In the genomic region with DNA sequence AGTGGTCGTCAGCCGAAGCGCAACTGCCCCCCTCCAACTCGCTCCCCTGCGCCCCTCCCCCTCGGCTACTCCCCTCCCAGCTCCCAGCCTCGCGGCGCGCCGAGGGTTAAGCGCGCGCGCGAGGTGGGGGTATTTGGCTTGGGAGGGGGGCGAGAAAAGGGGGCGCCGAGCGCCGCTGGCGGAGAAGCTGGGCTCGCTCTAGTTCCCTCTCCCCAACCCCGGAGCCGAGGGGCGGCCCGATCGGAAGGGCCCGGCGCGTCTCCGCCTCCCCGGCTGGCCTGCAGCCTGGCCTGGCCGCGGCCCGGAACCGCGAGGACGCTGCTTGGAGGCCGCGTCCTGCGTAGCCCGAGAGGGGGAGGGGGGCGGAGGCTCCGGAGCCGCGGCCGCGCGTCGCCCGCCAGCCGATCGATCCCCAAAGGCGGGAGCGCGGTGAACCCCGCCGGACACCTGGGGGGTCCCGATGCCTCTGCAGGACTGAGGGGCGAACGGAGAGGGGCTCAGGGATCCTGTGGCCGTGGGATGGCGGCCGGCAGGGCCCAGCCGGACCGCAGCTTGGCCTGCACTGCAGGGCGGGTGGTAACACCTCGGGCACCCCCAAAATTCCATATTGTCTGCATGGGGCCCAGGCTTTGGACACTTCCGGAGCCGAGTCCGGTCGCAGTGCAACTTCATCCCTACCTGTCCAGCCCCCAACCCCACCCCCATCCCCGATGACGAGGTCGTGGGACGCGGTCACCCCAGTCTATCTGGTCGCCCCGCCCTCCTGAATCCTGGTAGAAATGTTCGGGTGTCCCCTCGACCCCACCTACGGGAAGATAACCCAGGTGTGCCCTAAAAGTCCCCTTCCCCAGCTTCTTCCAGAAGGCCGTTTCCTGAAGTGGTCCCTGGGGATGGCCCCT, we compare ENCODE assay signal across 8 cellular contexts. TPM values are rescaled to one million over a fixed set of nuclear protein-coding genes. Genes with fewer than 3 reads are reported as not detected.
A peak's percentile ranks its signal among the peaks of the same experiment; 100 is the strongest.
DNase-seq lines count a peak whose midpoint lies in the region; ATAC-seq and TF ChIP-seq lines count a peak whose summit lies in the region.

No MANE protein-coding gene starts in this region.

- peaks cover 52% of the 10 kb centered on the region for H3K27me3 Mint-ChIP-seq in T-helper 2 cell treated with Interferon-gamma antibody and Interleukin-4, amounts not matched to agents 5 μg/mL and 100 μg/mL, for 36 hours (ENCODE audit: low read depth)
- H3K27me3 Mint-ChIP-seq in endodermal cell (ENCODE audit: insufficient read depth) (peaks cover 84% of the 10 kb centered on the region), mesothelial cell of epicardium (ENCODE audit: low read depth) (peaks cover 44% of the 10 kb centered on the region)

- TF ChIP-seq CTCF in Panc1 (IDR thresholded peaks at IDR 0.05) (no peak), endodermal cell (conservative IDR thresholded peaks at IDR 0.05) (no peak), mesothelial cell of epicardium (IDR thresholded peaks at IDR 0.05; ENCODE audit: unreplicated experiment) (no peak)

- H3K27ac ChIP-seq in Panc1 (ENCODE audit: low read length) (peak overlapping the region; percentile 76), endodermal cell (ENCODE audit: low read depth, low read length) (no peak overlapping the region), urinary bladder (ENCODE audit: low read depth) (no peak overlapping the region)

- no peaks in the 10 kb centered on the region for H3K36me3 Mint-ChIP-seq in T-helper 2 cell treated with Interferon-gamma antibody and Interleukin-4, amounts not matched to agents 5 μg/mL and 100 μg/mL, for 36 hours (ENCODE audit: low read depth)
- no peaks in the 10 kb centered on the region for H3K36me3 Mint-ChIP-seq in endodermal cell (ENCODE audit: low read depth)
- H3K36me3 Mint-ChIP-seq in mesothelial cell of epicardium: no peaks in the 10 kb centered on the region

- no peaks in the 10 kb centered on the region for H3K9me3 Mint-ChIP-seq in T-helper 2 cell treated with Interferon-gamma antibody and Interleukin-4, amounts not matched to agents 5 μg/mL and 100 μg/mL, for 36 hours
- H3K9me3 Mint-ChIP-seq in endodermal cell (peaks cover 8% of the 10 kb centered on the region), mesothelial cell of epicardium (no peaks in the 10 kb centered on the region)

- no TSS peak for BruUV-seq in Panc1 (replicated peaks; lab: Mats Ljungman, UMichigan)

- peak overlapping the region; percentile 50 to 64 for H3K4me3 ChIP-seq in Panc1 (ENCODE audit: low read depth in 2 of 2, low read length in 2 of 2)
- H3K4me3 ChIP-seq in endodermal cell (ENCODE audit: low read length): peak overlapping the region; percentile 74
- H3K4me3 ChIP-seq in urinary bladder (ENCODE audit: low read depth, low read length): peak overlapping the region; percentile 43

- intact Hi-C loops in Panc1 (cut with micrococcal nuclease; ENCODE audit: unreplicated experiment): loop anchor here (10.0 kb wide), 1 partner anchor 71 kb away; no protein-coding TSS in a partner anchor

- H3K27me3 ChIP-seq in Panc1 (ENCODE audit: control insufficient read depth, insufficient read depth, low read length) (no peaks in the 10 kb centered on the region), endodermal cell (ENCODE audit: control insufficient read depth, insufficient read depth, low read length, poor library complexity, severe bottlenecking) (peaks cover 85% of the 10 kb centered on the region)

- H3K27ac Mint-ChIP-seq in T-helper 2 cell treated with Interferon-gamma antibody and Interleukin-4, amounts not matched to agents 5 μg/mL and 100 μg/mL, for 36 hours: no peak overlapping the region
- H3K27ac Mint-ChIP-seq in endodermal cell (no peak overlapping the region), mesothelial cell of epicardium (peak overlapping the region; percentile 30)

- CTCF ChIA-PET in Panc1 (lab: Charles Lee): interaction anchor here (0.6 to 1.5 kb wide), 6 partner anchors 8 to 36 kb away, joined by 3 to 11 read pairs (median 4); no protein-coding TSS in a partner anchor

- H3K9me3 ChIP-seq in Panc1 (ENCODE audit: control insufficient read depth, insufficient read depth, low read depth, low read length) (no peaks in the 10 kb centered on the region), endodermal cell (ENCODE audit: control insufficient read depth, low read length) (no peaks in the 10 kb centered on the region)

- POLR2A ChIA-PET in Panc1 (lab: Charles Lee): no interaction called here

- 2% methylated on average over 20 to 71 of the region's 84 CpGs for WGBS in endodermal cell (ENCODE audit: insufficient coverage in 1 of 2, insufficient read length in 1 of 2), 2 experiments
- 1% methylated on average over 84 of the region's 84 CpGs for WGBS in urinary bladder

- peaks cover 25% of the 10 kb centered on the region for H3K4me1 ChIP-seq in Panc1 (ENCODE audit: control insufficient read depth, insufficient read depth, low read length)
- H3K4me1 ChIP-seq in endodermal cell (ENCODE audit: control insufficient read depth, insufficient read depth, low read length): no peaks in the 10 kb centered on the region
- H3K4me1 ChIP-seq in urinary bladder (ENCODE audit: insufficient read depth): peaks cover 3% of the 10 kb centered on the region

- ATAC-seq in Panc1: peak; percentile 50
- ATAC-seq in GM19463 (IDR thresholded peaks at IDR 0.05; ENCODE audit: unreplicated experiment): no peak
- no peak for ATAC-seq in GM18498 (IDR thresholded peaks at IDR 0.05; ENCODE audit: unreplicated experiment)

- H3K4me3 Mint-ChIP-seq in T-helper 2 cell treated with Interferon-gamma antibody and Interleukin-4, amounts not matched to agents 5 μg/mL and 100 μg/mL, for 36 hours: peak overlapping the region; percentile 76
- peak overlapping the region; percentile 51 for H3K4me3 Mint-ChIP-seq in endodermal cell
- H3K4me3 Mint-ChIP-seq in mesothelial cell of epicardium: peak overlapping the region; percentile 72

- H3K9ac ChIP-seq in endodermal cell (ENCODE audit: extremely low read depth, low read length, poor library complexity, severe bottlenecking): no peak overlapping the region

- peaks cover 12% of the 10 kb centered on the region for H3K4me1 Mint-ChIP-seq in T-helper 2 cell treated with Interferon-gamma antibody and Interleukin-4, amounts not matched to agents 5 μg/mL and 100 μg/mL, for 36 hours (ENCODE audit: low read depth)
- H3K4me1 Mint-ChIP-seq in endodermal cell (peaks cover 2% of the 10 kb centered on the region), mesothelial cell of epicardium (peaks cover 27% of the 10 kb centered on the region)

- no peaks in the 10 kb centered on the region for H3K36me3 ChIP-seq in Panc1 (ENCODE audit: control insufficient read depth, insufficient read depth, low read length)
- H3K36me3 ChIP-seq in endodermal cell (ENCODE audit: control insufficient read depth, insufficient read depth, low read length): no peaks in the 10 kb centered on the region
- H3K36me3 ChIP-seq in urinary bladder (ENCODE audit: insufficient read depth): no peaks in the 10 kb centered on the region

- in situ Hi-C loops in Panc1 (cut with HindIII; ENCODE audit: low pct_unique_long_range_greater_than_20kb, low sequenced_read_pairs): no loop called here

- DNase-seq in T-helper 2 cell treated with Interferon-gamma antibody and Interleukin-4, amounts not matched to agents 5 μg/mL and 100 μg/mL, for 36 hours (ENCODE audit: low spot score): no peak
- DNase-seq in T-helper 2 cell (no peak), Panc1 (ENCODE audit: low read depth, low spot score) (no peak), endodermal cell (peak; percentile 89), mesothelial cell of epicardium (ENCODE audit: low spot score in 2 of 2, unreplicated experiment in 2 of 2) (no peak)

RNA-seq across cellular contexts. Expression of gene CBX4, which starts 4.9 kb away (rescaled TPM):
- 48.6 TPM for total RNA-seq in Panc1 (2021; ENCODE audit: unreplicated experiment)
- 39.2 TPM for polyA plus RNA-seq in Panc1 (2012; ENCODE audit: insufficient read length)
- 1 to 10 TPM; 4.2 to 4.9 TPM for total RNA-seq in endodermal cell
- polyA plus RNA-seq in endodermal cell (2013, experiment 1 of 2): 14.4 TPM
- 9.6 TPM for polyA plus RNA-seq in endodermal cell (2013, experiment 2 of 2)
- 30.8 to 35.0 TPM (median 32.1 TPM) in 3 replicates for total RNA-seq in mesothelial cell of epicardium
- total RNA-seq in urinary bladder: 8.2 TPM
- polyA plus RNA-seq in urinary bladder: 14.7 TPM

RNA-seq across cellular contexts. Expression of gene CBX8, which starts 47.3 kb away (rescaled TPM):
- total RNA-seq in Panc1 (2021; ENCODE audit: unreplicated experiment): 15.3 TPM
- polyA plus RNA-seq in Panc1 (2012; ENCODE audit: insufficient read length): 17.3 TPM
- 1 to 10 TPM; 5.4 to 5.6 TPM for total RNA-seq in endodermal cell
- polyA plus RNA-seq in endodermal cell (2013, experiment 1 of 2): 11.0 TPM
- 8.7 TPM for polyA plus RNA-seq in endodermal cell (2013, experiment 2 of 2)
- 15.5 to 18.6 TPM (median 16.3 TPM) in 3 replicates for total RNA-seq in mesothelial cell of epicardium
- 4.4 TPM for total RNA-seq in urinary bladder
- 3.6 TPM for polyA plus RNA-seq in urinary bladder
